1 cellular context compared by ENCODE assay signal in the genomic region with DNA sequence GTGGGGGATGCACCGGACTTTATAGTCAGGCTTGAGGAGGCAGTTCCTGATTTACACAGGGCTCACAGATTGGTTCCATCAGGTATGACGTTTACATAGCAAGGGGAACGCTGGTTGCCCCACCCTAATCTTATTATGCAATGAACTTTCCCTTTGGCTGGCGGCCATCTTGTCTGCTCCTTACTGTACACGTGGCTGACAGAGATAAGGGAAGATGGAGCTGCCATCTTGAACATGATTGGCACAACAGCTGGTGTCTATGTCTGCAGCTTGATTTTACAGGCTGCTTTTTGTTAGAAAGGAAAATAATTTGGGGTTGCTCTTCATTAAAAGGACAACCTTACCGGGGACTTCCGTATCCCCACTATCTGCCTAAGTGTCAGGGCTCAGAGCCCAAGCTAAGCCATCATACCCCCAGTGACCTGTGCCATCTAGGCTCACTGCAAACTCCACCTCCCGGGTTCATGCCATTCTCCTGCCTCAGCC.
A peak's percentile ranks its signal among the peaks of the same experiment; 100 is the strongest.
TF ChIP-seq lines count a peak whose summit lies in the region.

No MANE protein-coding gene starts in this region.

TF ChIP-seq in K562, 482 proteins besides CTCF, POLR2A, EP300 and RAD21 (continued from another document and continues in another):
- TF ChIP-seq CBX8 (IDR thresholded peaks at IDR 0.05; ENCODE audit: borderline replicate concordance, extremely low read depth, low read depth, low read length, poor library complexity, severe bottlenecking) (no peak), ARID1B (IDR thresholded peaks at IDR 0.05) (peak; percentile 71), HSF4 (CRISPR knock-in tag; IDR thresholded peaks at IDR 0.05; ENCODE audit: borderline replicate concordance) (peak; percentile 20; the same call in 1 of the 2 replicates), ZNF57 (CRISPR knock-in tag; IDR thresholded peaks at IDR 0.05) (no peak), TSC22D4 (tag; IDR thresholded peaks at IDR 0.05) (no peak), ZNF146 (CRISPR knock-in tag; IDR thresholded peaks at IDR 0.05; ENCODE audit: unreplicated experiment) (no peak), CBFA2T2 (conservative IDR thresholded peaks at IDR 0.05) (peak; percentile 76), NR2C1 (IDR thresholded peaks at IDR 0.05) (peak; percentile 40; the same call in 1 of the 2 replicates), NR2C1 (tag; IDR thresholded peaks at IDR 0.05) (peak; percentile 66), KDM5B (IDR thresholded peaks at IDR 0.05; ENCODE audit: insufficient replicate concordance, low read depth, low read length) (no peak), POLR3G (IDR thresholded peaks at IDR 0.05; ENCODE audit: extremely low read depth, insufficient read length, insufficient replicate concordance) (no peak), STAT5A (IDR thresholded peaks at IDR 0.05; ENCODE audit: borderline replicate concordance, low read length) (0 out of 2 replicates have a peak, but pooled peaks have one; percentile 20), ZSCAN32 (CRISPR knock-in tag; IDR thresholded peaks at IDR 0.05) (no peak), ZBTB7A (IDR thresholded peaks at IDR 0.05; ENCODE audit: borderline replicate concordance, control insufficient read depth, low read depth, low read length) (no peak), MEF2D (tag; conservative IDR thresholded peaks at IDR 0.05; ENCODE audit: low read depth) (peak; percentile 69), CEBPB (tag; IDR thresholded peaks at IDR 0.05) (peak; percentile 93), ZBTB17 (CRISPR knock-in tag; IDR thresholded peaks at IDR 0.05) (0 out of 2 replicates have a peak, but pooled peaks have one; percentile 36), ETV1 (tag; conservative IDR thresholded peaks at IDR 0.05; ENCODE audit: low read depth) (peak; percentile 40; the same call in 1 of the 2 replicates), COPS2 (conservative IDR thresholded peaks at IDR 0.05) (no peak), RBM22 (IDR thresholded peaks at IDR 0.05; ENCODE audit: low read depth, low read length, poor library complexity, severe bottlenecking) (no peak), ARID2 (IDR thresholded peaks at IDR 0.05) (no peak), KLF6 (CRISPR knock-in tag; IDR thresholded peaks at IDR 0.05; ENCODE audit: borderline replicate concordance) (peak; percentile 86), NFRKB (IDR thresholded peaks at IDR 0.05; ENCODE audit: low read depth) (peak; percentile 78), NBN (IDR thresholded peaks at IDR 0.05; ENCODE audit: low read depth) (no peak), CEBPG (CRISPR knock-in tag; IDR thresholded peaks at IDR 0.05) (peak; percentile 86), CEBPG (tag; conservative IDR thresholded peaks at IDR 0.05 in 1 of 2, IDR thresholded peaks at IDR 0.05 in 1 of 2) (peak; percentile 85 to 89), POLR2B (IDR thresholded peaks at IDR 0.05; ENCODE audit: low read depth, partially characterized antibody) (no peak), ZNF76 (CRISPR knock-in tag; IDR thresholded peaks at IDR 0.05; ENCODE audit: borderline replicate concordance) (no peak), MTF1 (CRISPR knock-in tag; IDR thresholded peaks at IDR 0.05; ENCODE audit: borderline replicate concordance) (no peak), NCOA1 (IDR thresholded peaks at IDR 0.05; ENCODE audit: low read depth) (no peak), RUNX1 (IDR thresholded peaks at IDR 0.05; ENCODE audit: low read depth) (no peak), ELF4 (CRISPR knock-in tag; IDR thresholded peaks at IDR 0.05) (no peak), CTBP1 (IDR thresholded peaks at IDR 0.05; ENCODE audit: borderline replicate concordance) (0 out of 2 replicates have a peak, but pooled peaks have one; percentile 17), ZNF717 (CRISPR knock-in tag; IDR thresholded peaks at IDR 0.05) (no peak), ZNF311 (CRISPR knock-in tag; IDR thresholded peaks at IDR 0.05) (0 out of 2 replicates have a peak, but pooled peaks have one; percentile 58), ZNF589 (CRISPR knock-in tag; IDR thresholded peaks at IDR 0.05; ENCODE audit: low read depth) (peak; percentile 94), DDX20 (tag; IDR thresholded peaks at IDR 0.05; ENCODE audit: low read depth) (0 out of 2 replicates have a peak, but pooled peaks have one; percentile 44), NFIX (CRISPR knock-in tag; IDR thresholded peaks at IDR 0.05; ENCODE audit: low read depth) (no peak), NR4A1 (CRISPR knock-in tag; IDR thresholded peaks at IDR 0.05) (no peak), NR4A1 (tag; IDR thresholded peaks at IDR 0.05) (peak; percentile 92), ZNF282 (CRISPR knock-in tag; IDR thresholded peaks at IDR 0.05) (no peak), HLTF (IDR thresholded peaks at IDR 0.05) (no peak), TAF1 (IDR thresholded peaks at IDR 0.05; ENCODE audit: control insufficient read depth, extremely low read depth, insufficient read depth, low read length, severe bottlenecking) (no peak), JUN (IDR thresholded peaks at IDR 0.05; ENCODE audit: borderline replicate concordance, low read depth, low read length) (no peak), JUN (CRISPR knock-in tag; IDR thresholded peaks at IDR 0.05; ENCODE audit: borderline replicate concordance) (no peak), MCM3 (IDR thresholded peaks at IDR 0.05) (no peak), RFX7 (CRISPR knock-in tag; IDR thresholded peaks at IDR 0.05) (no peak), RBM39 (optimal IDR thresholded peaks at IDR 0.05; ENCODE audit: low read depth, low read length) (no peak), TAF9B (IDR thresholded peaks at IDR 0.05; ENCODE audit: partially characterized antibody) (no peak), BRD9 (IDR thresholded peaks at IDR 0.05; ENCODE audit: low read depth, partially characterized antibody) (no peak), LEF1 (IDR thresholded peaks at IDR 0.05) (no peak), KAT8 (IDR thresholded peaks at IDR 0.05; ENCODE audit: low read depth) (peak; percentile 74), FOXJ2 (tag; IDR thresholded peaks at IDR 0.05) (no peak), IFI16 (CRISPR knock-in tag; IDR thresholded peaks at IDR 0.05) (no peak), PCBP2 (IDR thresholded peaks at IDR 0.05; ENCODE audit: low read depth, low read length, poor library complexity, severe bottlenecking) (no peak), BCL6 (CRISPR knock-in tag; IDR thresholded peaks at IDR 0.05) (peak; percentile 81), ZNF354B (CRISPR knock-in tag; IDR thresholded peaks at IDR 0.05) (peak; percentile 68; the same call in 1 of the 2 replicates), ZNF551 (CRISPR knock-in tag; IDR thresholded peaks at IDR 0.05) (no peak), NELFE (IDR thresholded peaks at IDR 0.05; ENCODE audit: insufficient read depth, insufficient read length) (no peak), EZH2 (IDR thresholded peaks at IDR 0.05; ENCODE audit: borderline replicate concordance, low read depth, low read length) (no peak), POLR2AphosphoS5 (IDR thresholded peaks at IDR 0.05; ENCODE audit: control insufficient read depth, insufficient read depth, low read depth, low read length) (peak; percentile 59; the same call in 1 of the 2 replicates), TEAD4 (IDR thresholded peaks at IDR 0.05; ENCODE audit: low read length) (peak; percentile 76), TEAD4 (CRISPR knock-in tag; IDR thresholded peaks at IDR 0.05; ENCODE audit: borderline replicate concordance) (no peak), IRF2 (CRISPR knock-in tag; IDR thresholded peaks at IDR 0.05) (no peak), ERF (CRISPR knock-in tag; IDR thresholded peaks at IDR 0.05) (0 out of 2 replicates have a peak, but pooled peaks have one; percentile 50), MCM5 (IDR thresholded peaks at IDR 0.05; ENCODE audit: low read depth) (no peak), ZNF133 (CRISPR knock-in tag; IDR thresholded peaks at IDR 0.05) (no peak), ZNF12 (CRISPR knock-in tag; IDR thresholded peaks at IDR 0.05) (no peak)
- TF ChIP-seq, protein P1, sequence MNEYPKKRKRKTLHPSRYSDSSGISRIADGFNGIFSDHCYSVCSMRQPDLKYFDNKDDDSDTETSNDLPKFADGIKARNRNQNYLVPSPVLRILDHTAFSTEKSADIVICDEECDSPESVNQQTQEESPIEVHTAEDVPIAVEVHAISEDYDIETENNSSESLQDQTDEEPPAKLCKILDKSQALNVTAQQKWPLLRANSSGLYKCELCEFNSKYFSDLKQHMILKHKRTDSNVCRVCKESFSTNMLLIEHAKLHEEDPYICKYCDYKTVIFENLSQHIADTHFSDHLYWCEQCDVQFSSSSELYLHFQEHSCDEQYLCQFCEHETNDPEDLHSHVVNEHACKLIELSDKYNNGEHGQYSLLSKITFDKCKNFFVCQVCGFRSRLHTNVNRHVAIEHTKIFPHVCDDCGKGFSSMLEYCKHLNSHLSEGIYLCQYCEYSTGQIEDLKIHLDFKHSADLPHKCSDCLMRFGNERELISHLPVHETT (CRISPR knock-in tag; conservative IDR thresholded peaks at IDR 0.05 in 1 of 2, IDR thresholded peaks at IDR 0.05 in 1 of 2), result peak in 1 of 2 experiments; percentile 89; a peak in 2 of 4 replicates
- TF ChIP-seq, protein P2, sequence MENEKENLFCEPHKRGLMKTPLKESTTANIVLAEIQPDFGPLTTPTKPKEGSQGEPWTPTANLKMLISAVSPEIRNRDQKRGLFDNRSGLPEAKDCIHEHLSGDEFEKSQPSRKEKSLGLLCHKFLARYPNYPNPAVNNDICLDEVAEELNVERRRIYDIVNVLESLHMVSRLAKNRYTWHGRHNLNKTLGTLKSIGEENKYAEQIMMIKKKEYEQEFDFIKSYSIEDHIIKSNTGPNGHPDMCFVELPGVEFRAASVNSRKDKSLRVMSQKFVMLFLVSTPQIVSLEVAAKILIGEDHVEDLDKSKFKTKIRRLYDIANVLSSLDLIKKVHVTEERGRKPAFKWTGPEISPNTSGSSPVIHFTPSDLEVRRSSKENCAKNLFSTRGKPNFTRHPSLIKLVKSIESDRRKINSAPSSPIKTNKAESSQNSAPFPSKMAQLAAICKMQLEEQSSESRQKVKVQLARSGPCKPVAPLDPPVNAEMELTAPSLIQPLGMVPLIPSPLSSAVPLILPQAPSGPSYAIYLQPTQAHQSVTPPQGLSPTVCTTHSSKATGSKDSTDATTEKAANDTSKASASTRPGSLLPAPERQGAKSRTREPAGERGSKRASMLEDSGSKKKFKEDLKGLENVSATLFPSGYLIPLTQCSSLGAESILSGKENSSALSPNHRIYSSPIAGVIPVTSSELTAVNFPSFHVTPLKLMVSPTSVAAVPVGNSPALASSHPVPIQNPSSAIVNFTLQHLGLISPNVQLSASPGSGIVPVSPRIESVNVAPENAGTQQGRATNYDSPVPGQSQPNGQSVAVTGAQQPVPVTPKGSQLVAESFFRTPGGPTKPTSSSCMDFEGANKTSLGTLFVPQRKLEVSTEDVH (IDR thresholded peaks at IDR 0.05; ENCODE audit: low read depth, partially characterized antibody), result no peak
- TF ChIP-seq, protein P3, sequence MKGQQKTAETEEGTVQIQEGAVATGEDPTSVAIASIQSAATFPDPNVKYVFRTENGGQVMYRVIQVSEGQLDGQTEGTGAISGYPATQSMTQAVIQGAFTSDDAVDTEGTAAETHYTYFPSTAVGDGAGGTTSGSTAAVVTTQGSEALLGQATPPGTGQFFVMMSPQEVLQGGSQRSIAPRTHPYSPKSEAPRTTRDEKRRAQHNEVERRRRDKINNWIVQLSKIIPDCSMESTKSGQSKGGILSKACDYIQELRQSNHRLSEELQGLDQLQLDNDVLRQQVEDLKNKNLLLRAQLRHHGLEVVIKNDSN (CRISPR knock-in tag; IDR thresholded peaks at IDR 0.05), result peak; percentile 56
- TF ChIP-seq, protein P4, sequence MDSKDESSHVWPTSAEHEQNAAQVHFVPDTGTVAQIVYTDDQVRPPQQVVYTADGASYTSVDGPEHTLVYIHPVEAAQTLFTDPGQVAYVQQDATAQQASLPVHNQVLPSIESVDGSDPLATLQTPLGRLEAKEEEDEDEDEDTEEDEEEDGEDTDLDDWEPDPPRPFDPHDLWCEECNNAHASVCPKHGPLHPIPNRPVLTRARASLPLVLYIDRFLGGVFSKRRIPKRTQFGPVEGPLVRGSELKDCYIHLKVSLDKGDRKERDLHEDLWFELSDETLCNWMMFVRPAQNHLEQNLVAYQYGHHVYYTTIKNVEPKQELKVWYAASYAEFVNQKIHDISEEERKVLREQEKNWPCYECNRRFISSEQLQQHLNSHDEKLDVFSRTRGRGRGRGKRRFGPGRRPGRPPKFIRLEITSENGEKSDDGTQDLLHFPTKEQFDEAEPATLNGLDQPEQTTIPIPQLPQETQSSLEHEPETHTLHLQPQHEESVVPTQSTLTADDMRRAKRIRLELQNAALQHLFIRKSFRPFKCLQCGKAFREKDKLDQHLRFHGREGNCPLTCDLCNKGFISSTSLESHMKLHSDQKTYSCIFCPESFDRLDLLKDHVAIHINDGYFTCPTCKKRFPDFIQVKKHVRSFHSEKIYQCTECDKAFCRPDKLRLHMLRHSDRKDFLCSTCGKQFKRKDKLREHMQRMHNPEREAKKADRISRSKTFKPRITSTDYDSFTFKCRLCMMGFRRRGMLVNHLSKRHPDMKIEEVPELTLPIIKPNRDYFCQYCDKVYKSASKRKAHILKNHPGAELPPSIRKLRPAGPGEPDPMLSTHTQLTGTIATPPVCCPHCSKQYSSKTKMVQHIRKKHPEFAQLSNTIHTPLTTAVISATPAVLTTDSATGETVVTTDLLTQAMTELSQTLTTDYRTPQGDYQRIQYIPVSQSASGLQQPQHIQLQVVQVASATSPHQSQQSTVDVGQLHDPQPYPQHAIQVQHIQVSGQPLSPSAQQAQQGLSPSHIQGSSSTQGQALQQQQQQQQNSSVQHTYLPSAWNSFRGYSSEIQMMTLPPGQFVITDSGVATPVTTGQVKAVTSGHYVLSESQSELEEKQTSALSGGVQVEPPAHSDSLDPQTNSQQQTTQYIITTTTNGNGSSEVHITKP (IDR thresholded peaks at IDR 0.05; ENCODE audit: partially characterized antibody), result peak; percentile 93
